In genomic region chr17:40442392-40443195, GRCh38 we compare ENCODE assay signal across 1 cellular context.
TF ChIP-seq lines count a peak whose summit lies in the region.

No MANE protein-coding gene starts in this region.

TF ChIP-seq in endothelial cell of umbilical vein, 7 proteins besides CTCF, POLR2A, EP300 and RAD21:
- TF ChIP-seq MAX (IDR thresholded peaks at IDR 0.05; ENCODE audit: insufficient read depth, insufficient read length), result no peak
- no peak for TF ChIP-seq FOS (IDR thresholded peaks at IDR 0.05; ENCODE audit: borderline replicate concordance, insufficient read depth, low read length)
- no peak for TF ChIP-seq POLR2AphosphoS5 (IDR thresholded peaks at IDR 0.05; ENCODE audit: insufficient read depth, low read depth, low read length)
- TF ChIP-seq EZH2 (IDR thresholded peaks at IDR 0.05; ENCODE audit: borderline replicate concordance, low read depth, low read length, severe bottlenecking), result no peak
- TF ChIP-seq JUN (IDR thresholded peaks at IDR 0.05; ENCODE audit: borderline replicate concordance, insufficient read depth, insufficient read length, low read depth), result no peak
- TF ChIP-seq MYC (IDR thresholded peaks at IDR 0.05; ENCODE audit: low read depth, low read length), result no peak
- TF ChIP-seq GATA2 (IDR thresholded peaks at IDR 0.05; ENCODE audit: insufficient read depth, insufficient read length, low read depth, low read length), result no peak
